Comparison of ENCODE assay signal across 10 cellular contexts in the genomic region with DNA sequence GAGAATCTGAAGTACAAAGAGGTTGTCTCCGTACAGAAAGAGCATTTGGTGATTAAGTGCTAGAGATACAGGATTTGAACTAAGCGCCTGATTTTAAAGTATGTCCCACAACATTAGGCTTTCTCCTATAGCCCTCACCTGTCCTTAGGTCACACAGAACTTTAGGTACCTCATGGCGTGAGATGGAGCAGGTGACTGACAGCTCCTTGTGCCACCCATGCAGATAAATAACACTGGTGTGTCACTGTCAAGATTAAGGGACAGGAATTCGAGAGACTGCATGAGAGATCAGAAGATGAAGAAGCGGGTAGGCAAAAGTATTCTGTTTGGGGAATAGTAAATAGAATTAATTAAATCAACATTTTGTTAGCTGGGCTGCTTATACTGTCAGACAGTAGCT. TPM values are rescaled to one million over a fixed set of nuclear protein-coding genes. Genes with fewer than 3 reads are reported as not detected.
DNase-seq lines count a peak whose midpoint lies in the region; ATAC-seq and TF ChIP-seq lines count a peak whose summit lies in the region.
"Had no signal": no experiment of that assay in that cellular context is flagged by ENCODE, and none has a peak within 500 bp of the region (broad histone marks: within the 10 kb centered on the region; RNA-seq: fewer than 3 reads in every experiment).

No MANE protein-coding gene starts in this region.

- H3K9me3 ChIP-seq in RWPE2 (ENCODE audit: severe bottlenecking): no peaks in the 10 kb centered on the region
- no peaks in the 10 kb centered on the region for H3K9me3 ChIP-seq in fibroblast of lung (ENCODE audit: control insufficient read depth, insufficient read depth, low read depth, low read length)
- H3K9me3 ChIP-seq in spleen: no peaks in the 10 kb centered on the region

- H3K9ac ChIP-seq in fibroblast of lung (ENCODE audit: insufficient read depth, low read length): no peak overlapping the region

- no peak overlapping the region for H2AFZ ChIP-seq in fibroblast of lung (ENCODE audit: low read length)

- WGBS in spleen, 5 donors: 53 to 66% (median 65%) methylated on average over 5 of the region's 5 CpGs

- H3K4me2 ChIP-seq in fibroblast of lung (ENCODE audit: extremely low read depth, insufficient read depth, low read length): peak overlapping the region; percentile 88

- H3K27me3 Mint-ChIP-seq in activated T-cell treated with anti-CD3 and anti-CD28 coated beads, Interleukin-2, amount 50 U/mL, for 72 hours (ENCODE audit: low read depth): no peaks in the 10 kb centered on the region

- H3K36me3 Mint-ChIP-seq in activated T-cell treated with anti-CD3 and anti-CD28 coated beads, Interleukin-2, amount 50 U/mL, for 72 hours (ENCODE audit: insufficient read depth in 2 of 2): peaks cover 15 to 24% of the 10 kb centered on the region in 2 donors
- peaks cover 44% of the 10 kb centered on the region for H3K36me3 Mint-ChIP-seq in stimulated activated effector memory CD8-positive, alpha-beta T cell treated with anti-CD3 and anti-CD28 coated beads, Interleukin-12 subunit alpha, Interleukin-12 subunit beta, amount 100 ng/mL, for 72 hours

- H3K4me3 ChIP-seq in RWPE2 (ENCODE audit: severe bottlenecking) (peak overlapping the region; percentile 66), fibroblast of lung (replicated peaks in 1 of 4; ENCODE audit: control extremely low read depth in 1 of 4, insufficient read depth in 1 of 4, low read depth in 3 of 4, low read length in 4 of 4) (peak overlapping the region; percentile 54 to 97 (median 79)), spleen (peak overlapping the region in 4 of 8 donors; percentile 66 to 85 (median 76))

- peaks cover 9% of the 10 kb centered on the region for H3K79me2 ChIP-seq in fibroblast of lung (ENCODE audit: control insufficient read depth, insufficient read depth, low read length)

- ATAC-seq in activated T-cell treated with anti-CD3 and anti-CD28 coated beads, Interleukin-2, amount 50 U/mL, for 72 hours (replicated peaks in 1 of 2): no peak
- ATAC-seq in RWPE2 (ENCODE audit: low read depth) (no peak), Right ventricle myocardium superior (ENCODE audit: poor library complexity) (no peak)
- no peak for ATAC-seq in stimulated activated effector memory CD8-positive, alpha-beta T cell treated with anti-CD3 and anti-CD28 coated beads, Interleukin-12 subunit alpha, Interleukin-12 subunit beta, amount 100 ng/mL, for 72 hours

- intact Hi-C loops in Right ventricle myocardium superior (cut with DNase I) (loop anchor here (5.0 kb wide), 1 partner anchor 154 kb away; no protein-coding TSS in a partner anchor), spleen (cut with DNase I; ENCODE audit: low total_unique reads) (loop anchor here (5.0 kb wide), 1 partner anchor 169 kb away; no protein-coding TSS in a partner anchor)

- H3K9me3 Mint-ChIP-seq in activated T-cell treated with anti-CD3 and anti-CD28 coated beads, Interleukin-2, amount 50 U/mL, for 72 hours: no peaks in the 10 kb centered on the region
- no peaks in the 10 kb centered on the region for H3K9me3 Mint-ChIP-seq in stimulated activated effector memory CD8-positive, alpha-beta T cell treated with anti-CD3 and anti-CD28 coated beads, Interleukin-12 subunit alpha, Interleukin-12 subunit beta, amount 100 ng/mL, for 72 hours

- peak overlapping the region; percentile 90 to 100 for H3K4me3 Mint-ChIP-seq in activated T-cell treated with anti-CD3 and anti-CD28 coated beads, Interleukin-2, amount 50 U/mL, for 72 hours
- H3K4me3 Mint-ChIP-seq in stimulated activated effector memory CD8-positive, alpha-beta T cell treated with anti-CD3 and anti-CD28 coated beads, Interleukin-12 subunit alpha, Interleukin-12 subunit beta, amount 100 ng/mL, for 72 hours: peak overlapping the region; percentile 97

- H3K4me1 Mint-ChIP-seq in activated T-cell treated with anti-CD3 and anti-CD28 coated beads, Interleukin-2, amount 50 U/mL, for 72 hours (ENCODE audit: low read depth): peaks cover 32% of the 10 kb centered on the region
- peaks cover 19% of the 10 kb centered on the region for H3K4me1 Mint-ChIP-seq in stimulated activated effector memory CD8-positive, alpha-beta T cell treated with anti-CD3 and anti-CD28 coated beads, Interleukin-12 subunit alpha, Interleukin-12 subunit beta, amount 100 ng/mL, for 72 hours

- H3K27ac ChIP-seq in RWPE2 (ENCODE audit: poor library complexity, severe bottlenecking) (peak overlapping the region; percentile 49), fibroblast of lung (ENCODE audit: insufficient read depth, low read length) (no peak overlapping the region), spleen (no peak overlapping the region)

- DNase-seq in activated T-cell treated with anti-CD3 and anti-CD28 coated beads, Interleukin-2, amount 50 U/mL, for 72 hours: no peak
- DNase-seq in activated T-cell treated with anti-CD3 and anti-CD28 coated beads, Interleukin-2, amount 50 U/mL, for 48 hours: no peak
- DNase-seq in RWPE2 (ENCODE audit: low spot score) (no peak), fibroblast of lung (ENCODE audit: low read depth in 2 of 2) (no peak), ecto neural progenitor cell (ENCODE audit: low spot score) (no peak), Right ventricle myocardium superior (no peak), spleen (no peak)
- DNase-seq in stimulated activated effector memory CD8-positive, alpha-beta T cell treated with anti-CD3 and anti-CD28 coated beads, Interleukin-12 subunit alpha, Interleukin-12 subunit beta, amount 100 ng/mL, for 72 hours (ENCODE audit: low spot score in 2 of 2): peak in 1 of 2 donors; percentile 45
- DNase-seq: activated CD4-positive, alpha-beta T cell treated with anti-CD3 and anti-CD28 coated beads for 48 hours; NCI-H2171 had no signal

- H3K27me3 ChIP-seq in RWPE2 (ENCODE audit: insufficient read depth, poor library complexity, severe bottlenecking) (no peaks in the 10 kb centered on the region), fibroblast of lung (ENCODE audit: control insufficient read depth, insufficient read depth, low read length) (no peaks in the 10 kb centered on the region), spleen (replicated peaks in 1 of 7) (no peaks in the 10 kb centered on the region)

- no peak for TF ChIP-seq POLR2A in spleen (IDR thresholded peaks at IDR 0.05)

- peak overlapping the region; percentile 97 for H3K27ac Mint-ChIP-seq in activated T-cell treated with anti-CD3 and anti-CD28 coated beads, Interleukin-2, amount 50 U/mL, for 72 hours
- peak overlapping the region; percentile 94 for H3K27ac Mint-ChIP-seq in stimulated activated effector memory CD8-positive, alpha-beta T cell treated with anti-CD3 and anti-CD28 coated beads, Interleukin-12 subunit alpha, Interleukin-12 subunit beta, amount 100 ng/mL, for 72 hours

- no peaks in the 10 kb centered on the region for H4K20me1 ChIP-seq in fibroblast of lung (ENCODE audit: control insufficient read depth, extremely low read depth, insufficient read depth, low read length)

- H3K36me3 ChIP-seq in RWPE2 (ENCODE audit: low read depth): peaks cover 18% of the 10 kb centered on the region
- no peaks in the 10 kb centered on the region for H3K36me3 ChIP-seq in fibroblast of lung (ENCODE audit: control insufficient read depth, insufficient read depth, low read length)
- H3K36me3 ChIP-seq in spleen: peaks cover 0 to 12% (median 0%) of the 10 kb centered on the region in 6 donors

- H3K4me1 ChIP-seq in RWPE2 (ENCODE audit: insufficient read depth, poor library complexity, severe bottlenecking) (peaks cover 13% of the 10 kb centered on the region), fibroblast of lung (ENCODE audit: control insufficient read depth, extremely low read depth, insufficient read depth, low read length) (peaks cover 6% of the 10 kb centered on the region), spleen (peaks cover 6 to 38% (median 23%) of the 10 kb centered on the region in 6 donors)

- no peak for TF ChIP-seq CTCF in RWPE2 (IDR thresholded peaks at IDR 0.05; ENCODE audit: poor library complexity, severe bottlenecking)
- TF ChIP-seq CTCF in fibroblast of lung (conservative IDR thresholded peaks at IDR 0.05 in 1 of 2, IDR thresholded peaks at IDR 0.05 in 1 of 2; ENCODE audit: low read depth in 1 of 2, low read length in 2 of 2): no peak
- TF ChIP-seq CTCF in spleen (IDR thresholded peaks at IDR 0.05 in 8 of 11, conservative IDR thresholded peaks at IDR 0.05 in 3 of 11): no peak

RNA-seq across cellular contexts. Expression of gene BLM, which starts 1.1 kb away (rescaled TPM):
- total RNA-seq in activated T-cell treated with anti-CD3 and anti-CD28 coated beads, Interleukin-2, amount 50 U/mL, for 72 hours: 100 to 1,000 TPM in 1 of 2 donors, 10 to 100 TPM in 1; 90.9 to 101 TPM
- total RNA-seq in fibroblast of lung: 0.26 and 1.5 TPM in 2 replicates
- 1.7 and 3.7 TPM in 2 replicates for polyA plus RNA-seq in fibroblast of lung
- 1.9 and 5.5 TPM in 2 replicates for polyA plus RNA-seq in fibroblast of lung (2012)
- 2.4 TPM in 1 of 2 replicates, not detected in the other for polyA minus RNA-seq in fibroblast of lung (ENCODE audit: low replicate concordance)
- 37.0 TPM for total RNA-seq in Right ventricle myocardium superior
- 10 to 100 TPM in 1 of 7 donors, 1 to 10 TPM in 6; 6.2 to 12.0 (median 8.0) TPM for total RNA-seq in spleen
- polyA plus RNA-seq in spleen: 10 to 100 TPM in 1 of 3 donors, 1 to 10 TPM in 2; 5.8 to 10.5 (median 6.6) TPM
